In the genomic region with DNA sequence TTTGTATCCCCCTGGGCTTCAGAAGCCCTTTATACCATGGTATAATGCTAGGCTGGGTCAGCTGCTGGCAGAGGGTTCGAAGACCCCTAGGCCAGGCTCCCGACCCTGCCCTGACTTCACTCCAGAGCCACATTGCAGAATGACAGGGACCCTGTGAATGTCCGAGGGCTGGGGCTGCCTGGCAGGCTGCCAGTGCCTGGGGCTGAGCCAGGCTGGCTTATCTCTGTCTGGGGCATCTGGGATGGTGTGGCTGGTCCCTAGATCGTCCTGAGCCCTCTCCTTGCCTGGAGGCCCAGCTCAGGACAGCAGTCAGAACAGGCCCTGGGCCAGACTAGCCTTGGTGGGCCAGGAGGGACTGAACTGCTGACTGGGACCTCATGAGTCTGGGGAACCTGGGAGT, we compare ENCODE assay signal across 16 cellular contexts. TPM values are rescaled to one million over a fixed set of nuclear protein-coding genes. Genes with fewer than 3 reads are reported as not detected.
DNase-seq lines count a peak whose midpoint lies in the region; ATAC-seq and TF ChIP-seq lines count a peak whose summit lies in the region.
"Had no signal": no experiment of that assay in that cellular context is flagged by ENCODE, and none has a peak within 500 bp of the region (broad histone marks: within the 10 kb centered on the region; RNA-seq: fewer than 3 reads in every experiment).

No MANE protein-coding gene starts in this region.

- no peaks in the 10 kb centered on the region for H3K9me3 Mint-ChIP-seq in MCF 10A (ENCODE audit: unreplicated experiment)
- no peaks in the 10 kb centered on the region for H3K9me3 Mint-ChIP-seq in stimulated activated memory B cell treated with anti-CD40 and anti-IgM and Interleukin-4, amounts not matched to agents 10 μg/mL and 1 μg/mL and 100 μg/mL, for 72 hours
- H3K9me3 Mint-ChIP-seq: CD14-positive monocyte had no signal

- DNase-seq in MCF 10A (ENCODE audit: unreplicated experiment) (no peak), mammary epithelial cell (no peak), dorsolateral prefrontal cortex (no peak), NCI-H2107 treated with DMSO at 0.1 percent for 48 hours (lab: John Stamatoyannopoulos, UW; ENCODE audit: unreplicated experiment) (no peak), superior temporal gyrus (ENCODE audit: extremely low spot score) (no peak)
- DNase-seq: DMS53, HCEC 1CT, IMR-90, NCI-H1417, NCI-H2029 treated with DMSO at 0.1 percent for 48 hours, NCI-H524 treated with DMSO at 0.1 percent for 48 hours had no signal

- no peaks in the 10 kb centered on the region for H4K20me1 ChIP-seq in mammary epithelial cell (ENCODE audit: insufficient read depth, low read length)

- H3K4me3 ChIP-seq in mammary epithelial cell (replicated peaks in 1 of 3; ENCODE audit: insufficient read depth in 1 of 3, low read depth in 2 of 3, low read length in 3 of 3) (no peak overlapping the region), HUES6 (ENCODE audit: low read depth, low read length) (no peak overlapping the region), dorsolateral prefrontal cortex (peak overlapping the region in 11 of 59 donors; percentile 1 to 33 (median 26))

- POLR2A ChIA-PET in MCF 10A (lab: Yijun Ruan, JAX): interaction anchor here (0.6 kb wide), 1 partner anchor 18 kb away, joined by 3 read pairs; a partner anchor contains a TSS

- dilution Hi-C loops in mammary epithelial cell (cut with HindIII; ENCODE audit: low sequenced_read_pairs): no loop called here

- ATAC-seq in stimulated activated memory B cell treated with anti-CD40 and anti-IgM and Interleukin-4, amounts not matched to agents 10 μg/mL and 1 μg/mL and 100 μg/mL, for 72 hours: no peak
- ATAC-seq in HG03280 (IDR thresholded peaks at IDR 0.05; ENCODE audit: unreplicated experiment): no peak

- TF ChIP-seq CTCF in MCF 10A (IDR thresholded peaks at IDR 0.05; ENCODE audit: unreplicated experiment) (no peak), mammary epithelial cell (conservative IDR thresholded peaks at IDR 0.05 in 1 of 2, IDR thresholded peaks at IDR 0.05 in 1 of 2; ENCODE audit: extremely low read depth in 1 of 2, insufficient read depth in 1 of 2, low read depth in 1 of 2, low read length in 2 of 2) (no peak), dorsolateral prefrontal cortex (IDR thresholded peaks at IDR 0.05 in 54 of 56, conservative IDR thresholded peaks at IDR 0.05 in 2 of 56; ENCODE audit: low read depth in 1 of 56, partially characterized antibody in 56 of 56) (no peak)

- in situ Hi-C loops in mammary epithelial cell (cut with MboI; ENCODE audit: low sequenced_read_pairs in 2 of 2): no loop called here

- intact Hi-C loops in MCF 10A (cut with micrococcal nuclease) (no loop called here), mammary epithelial cell (cut with micrococcal nuclease) (no loop called here), dorsolateral prefrontal cortex (cut with DNase I) (no loop called here)

- no peak overlapping the region for H3K4me3 Mint-ChIP-seq in MCF 10A (ENCODE audit: unreplicated experiment)
- H3K4me3 Mint-ChIP-seq in stimulated activated memory B cell treated with anti-CD40 and anti-IgM and Interleukin-4, amounts not matched to agents 10 μg/mL and 1 μg/mL and 100 μg/mL, for 72 hours: no peak overlapping the region
- H3K4me3 Mint-ChIP-seq: CD14-positive monocyte had no signal

- BruUV-seq in MCF 10A (replicated peaks; lab: Mats Ljungman, UMichigan) (no TSS peak), mammary epithelial cell (replicated peaks; lab: Mats Ljungman, UMichigan) (no TSS peak)

- H3K4me1 Mint-ChIP-seq in MCF 10A (ENCODE audit: insufficient read depth, unreplicated experiment): no peaks in the 10 kb centered on the region
- peaks cover 57% of the 10 kb centered on the region for H3K4me1 Mint-ChIP-seq in stimulated activated memory B cell treated with anti-CD40 and anti-IgM and Interleukin-4, amounts not matched to agents 10 μg/mL and 1 μg/mL and 100 μg/mL, for 72 hours

- H3K27ac ChIP-seq in mammary epithelial cell (ENCODE audit: insufficient read depth, low read depth, low read length) (no peak overlapping the region), HUES6 (ENCODE audit: low read depth, low read length) (no peak overlapping the region), dorsolateral prefrontal cortex (peak overlapping the region in 54 of 59 donors; percentile 14 to 93 (median 78))

- H3K36me3 Mint-ChIP-seq in MCF 10A (ENCODE audit: insufficient read depth, unreplicated experiment): peaks cover 7% of the 10 kb centered on the region
- H3K36me3 Mint-ChIP-seq in stimulated activated memory B cell treated with anti-CD40 and anti-IgM and Interleukin-4, amounts not matched to agents 10 μg/mL and 1 μg/mL and 100 μg/mL, for 72 hours: peaks cover 18% of the 10 kb centered on the region

- peak overlapping the region; percentile 42 for H3K27ac Mint-ChIP-seq in MCF 10A (ENCODE audit: low read depth, unreplicated experiment)
- H3K27ac Mint-ChIP-seq in stimulated activated memory B cell treated with anti-CD40 and anti-IgM and Interleukin-4, amounts not matched to agents 10 μg/mL and 1 μg/mL and 100 μg/mL, for 72 hours: peak overlapping the region; percentile 30
- H3K27ac Mint-ChIP-seq: CD14-positive monocyte had no signal

- H3K4me2 ChIP-seq in mammary epithelial cell (ENCODE audit: insufficient read depth, low read depth, low read length): no peak overlapping the region

- no peaks in the 10 kb centered on the region for H3K27me3 Mint-ChIP-seq in MCF 10A (ENCODE audit: insufficient read depth, unreplicated experiment)
- no peaks in the 10 kb centered on the region for H3K27me3 Mint-ChIP-seq in stimulated activated memory B cell treated with anti-CD40 and anti-IgM and Interleukin-4, amounts not matched to agents 10 μg/mL and 1 μg/mL and 100 μg/mL, for 72 hours

- CTCF ChIA-PET in MCF 10A (lab: Yijun Ruan, JAX) (interaction anchor here (1.6 kb wide), 1 partner anchor 22 kb away, joined by 4 read pairs; no protein-coding TSS in a partner anchor), mammary epithelial cell (lab: Charles Lee; ENCODE audit: low non-redundant PET) (no interaction called here)

- H3K4me1 ChIP-seq in mammary epithelial cell (ENCODE audit: insufficient read depth, low read length) (peaks cover 27% of the 10 kb centered on the region), HUES6 (ENCODE audit: control insufficient read depth, insufficient read depth, low read length) (peaks cover 5% of the 10 kb centered on the region)

- no peak overlapping the region for H2AFZ ChIP-seq in mammary epithelial cell (ENCODE audit: low read depth, low read length)

- H3K9ac ChIP-seq in mammary epithelial cell (ENCODE audit: insufficient read depth, low read length) (no peak overlapping the region), HUES6 (ENCODE audit: low read length) (peak overlapping the region; percentile 14)

- H3K9me3 ChIP-seq in mammary epithelial cell (replicated peaks; ENCODE audit: insufficient read depth, low read length): no peaks in the 10 kb centered on the region
- H3K9me3 ChIP-seq in HUES6 (ENCODE audit: control insufficient read depth, insufficient read depth, low read depth, low read length): no peaks in the 10 kb centered on the region

- H3K27me3 ChIP-seq in mammary epithelial cell (ENCODE audit: insufficient read depth, low read length) (no peaks in the 10 kb centered on the region), HUES6 (ENCODE audit: control insufficient read depth, insufficient read depth, low read length) (no peaks in the 10 kb centered on the region), dorsolateral prefrontal cortex (no peaks in the 10 kb centered on the region)

- WGBS in mammary epithelial cell (ENCODE audit: low coverage, missing lambda C conversion rate): 94% methylated on average over 2 of the region's 4 CpGs

- peaks cover 85% of the 10 kb centered on the region for H3K79me2 ChIP-seq in mammary epithelial cell (ENCODE audit: insufficient read depth, low read length)

- H3K36me3 ChIP-seq in mammary epithelial cell (ENCODE audit: insufficient read depth, low read length) (no peaks in the 10 kb centered on the region), HUES6 (ENCODE audit: control insufficient read depth, insufficient read depth, low read length) (peaks cover 10% of the 10 kb centered on the region)

RNA-seq across cellular contexts. Expression of a gene that starts 3.7 kb away (rescaled TPM):
- total RNA-seq in MCF 10A (2022) (43.6 and 44.8 TPM in 2 replicates), mammary epithelial cell (10 to 100 TPM; 10.7 to 79.4 TPM), dorsolateral prefrontal cortex (100 to 1,000 TPM in 37 of 120 experiments, 10 to 100 TPM in 83; 72.3 to 140 (median 93.7) TPM)
- 37.7 TPM for polyA plus RNA-seq in mammary epithelial cell
- polyA minus RNA-seq in mammary epithelial cell: 9.9 TPM

RNA-seq across cellular contexts. Expression of a gene that starts 15.6 kb away (rescaled TPM):
- total RNA-seq in MCF 10A (2022) (0.70 and 0.93 TPM in 2 replicates), mammary epithelial cell (1 to 10 TPM in 1 of 2 donors, under 1 TPM in 1; 0.17 to 2.8 TPM), dorsolateral prefrontal cortex (1 to 10 TPM in 57 of 120 experiments, under 1 TPM in 51, not detected in 12; 0.26 to 4.4 (median 1.0) TPM)
- 0.29 TPM for polyA plus RNA-seq in mammary epithelial cell
- not detected for polyA minus RNA-seq in mammary epithelial cell
- total RNA-seq: A172, IMR-90 had no signal
- polyA plus RNA-seq: CD14-positive monocyte had no signal

RNA-seq across cellular contexts. Expression of a gene that starts 18.2 kb away (rescaled TPM):
- 39.0 and 47.1 TPM in 2 replicates for total RNA-seq in MCF 10A (2022)
- 10 to 100 TPM; 30.3 to 42.6 TPM for total RNA-seq in mammary epithelial cell
- polyA plus RNA-seq in mammary epithelial cell: 24.7 TPM
- polyA minus RNA-seq in mammary epithelial cell: 44.9 TPM
- total RNA-seq in dorsolateral prefrontal cortex: 10 to 100 TPM; 33.1 to 73.3 (median 50.4) TPM

RNA-seq across cellular contexts. Expression of a gene that starts 19.4 kb away (rescaled TPM):
- total RNA-seq in MCF 10A (2022) (126 and 195 TPM in 2 replicates), mammary epithelial cell (100 to 1,000 TPM in 1 of 2 donors, 10 to 100 TPM in 1; 80.2 to 211 TPM), dorsolateral prefrontal cortex (100 to 1,000 TPM in 20 of 120 experiments, 10 to 100 TPM in 100; 46.3 to 128 (median 87.9) TPM)
- polyA plus RNA-seq in mammary epithelial cell: 320 TPM
- polyA minus RNA-seq in mammary epithelial cell: 116 TPM

RNA-seq across cellular contexts. Expression of a gene that starts 55.2 kb away (rescaled TPM):
- total RNA-seq in MCF 10A (2022) (40.8 and 49.1 TPM in 2 replicates), mammary epithelial cell (10 to 100 TPM; 23.0 to 40.4 TPM), dorsolateral prefrontal cortex (10 to 100 TPM; 27.2 to 57.7 (median 37.4) TPM)
- 20.0 TPM for polyA plus RNA-seq in mammary epithelial cell
- 51.5 TPM for polyA minus RNA-seq in mammary epithelial cell

Comparison
In these comparisons a context has a peak if more than half of its experiments do, and no peak if none do; other contexts are left out.
1. H3K27ac ChIP-seq: peak in dorsolateral prefrontal cortex (54 of 59); none in mammary epithelial cell (single experiment) and HUES6 (single experiment).